In the genomic region with DNA sequence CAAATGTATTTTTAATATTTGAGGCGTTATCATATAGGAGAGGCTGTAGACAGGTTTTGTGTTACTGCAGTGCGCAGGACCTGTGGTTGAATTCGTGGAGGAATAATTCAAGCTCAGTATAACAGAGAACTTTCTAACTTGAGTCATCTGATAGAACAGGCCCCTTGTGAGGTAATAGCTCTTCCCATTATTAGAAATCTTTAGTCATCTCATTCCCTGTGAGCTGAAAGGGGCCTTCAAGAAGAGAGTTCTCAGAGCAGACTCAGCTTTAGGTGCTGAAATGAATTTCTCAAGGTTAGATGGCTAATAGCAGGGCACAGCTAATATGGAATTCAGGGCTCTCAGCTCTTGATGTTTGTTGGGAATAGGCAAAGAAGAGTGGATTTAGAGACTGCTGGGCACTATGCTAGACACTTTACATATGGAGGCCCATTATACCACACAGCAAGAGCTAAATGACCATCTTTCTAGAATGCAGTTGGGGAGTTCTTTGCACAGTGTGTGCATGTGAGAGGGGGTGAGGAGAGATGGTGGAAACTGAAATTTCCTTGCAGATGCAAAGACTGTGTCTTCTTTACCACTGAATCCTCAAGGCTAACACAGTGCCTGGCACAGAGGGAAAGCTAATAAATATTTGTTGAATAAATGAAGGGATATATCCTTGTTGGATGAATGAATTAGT, we compare ENCODE assay signal across 16 cellular contexts.
DNase-seq lines count a peak whose midpoint lies in the region; ATAC-seq, FAIRE-seq and TF ChIP-seq lines count a peak whose summit lies in the region.
"Had no signal": no experiment of that assay in that cellular context is flagged by ENCODE, and none has a peak within 500 bp of the region (broad histone marks: within the 10 kb centered on the region; RNA-seq: fewer than 3 reads in every experiment).

No MANE protein-coding gene starts in this region.

- H2AFZ ChIP-seq in mammary epithelial cell (ENCODE audit: low read depth, low read length) (no peak overlapping the region), IMR-90 (replicated peaks; ENCODE audit: low read length, poor library complexity) (no peak overlapping the region)

- TF ChIP-seq CTCF in mammary epithelial cell (conservative IDR thresholded peaks at IDR 0.05 in 1 of 2, IDR thresholded peaks at IDR 0.05 in 1 of 2; ENCODE audit: extremely low read depth in 1 of 2, insufficient read depth in 1 of 2, low read depth in 1 of 2, low read length in 2 of 2), result no peak
- TF ChIP-seq CTCF in breast epithelium (IDR thresholded peaks at IDR 0.05), result no peak
- TF ChIP-seq CTCF in IMR-90 (conservative IDR thresholded peaks at IDR 0.05; ENCODE audit: low read depth, low read length), result no peak
- no peak for TF ChIP-seq CTCF in fibroblast of pulmonary artery (IDR thresholded peaks at IDR 0.05; ENCODE audit: low read length, missing control alignments)

- POLR2A ChIA-PET in IMR-90 (lab: Charles Lee; ENCODE audit: unreplicated experiment), result no interaction called here
- POLR2A ChIA-PET in T-cell (lab: Charles Lee), result no interaction called here

- dilution Hi-C loops in mammary epithelial cell (cut with HindIII; ENCODE audit: low sequenced_read_pairs), result no loop called here
- dilution Hi-C loops in IMR-90 (cut with HindIII; ENCODE audit: low sequenced_read_pairs, unreplicated experiment), result no loop called here

- H3K4me1 ChIP-seq in mammary epithelial cell (ENCODE audit: insufficient read depth, low read length), result peaks cover 12% of the 10 kb centered on the region
- H3K4me1 ChIP-seq in breast epithelium, result no peaks in the 10 kb centered on the region
- H3K4me1 ChIP-seq in IMR-90 (ENCODE audit: control insufficient read depth, insufficient read depth, low read length), result peaks cover 15% of the 10 kb centered on the region
- H3K4me1 ChIP-seq: spleen had no signal

- H4K91ac ChIP-seq in IMR-90 (ENCODE audit: insufficient read depth, low read depth, low read length), result no peak overlapping the region

- H3K4me3 ChIP-seq in mammary epithelial cell (replicated peaks in 1 of 3; ENCODE audit: insufficient read depth in 1 of 3, low read depth in 2 of 3, low read length in 3 of 3), result no peak overlapping the region
- no peak overlapping the region for H3K4me3 ChIP-seq in breast epithelium
- no peak overlapping the region for H3K4me3 ChIP-seq in IMR-90 (ENCODE audit: insufficient read depth, low read depth, low read length)
- H3K4me3 ChIP-seq in fibroblast of pulmonary artery (replicated peaks; ENCODE audit: low read depth, low read length), result no peak overlapping the region
- H3K4me3 ChIP-seq: A549, ovary, spleen had no signal

- no peak overlapping the region for H3K27ac ChIP-seq in mammary epithelial cell (ENCODE audit: insufficient read depth, low read depth, low read length)
- no peak overlapping the region for H3K27ac ChIP-seq in breast epithelium
- H3K27ac ChIP-seq in IMR-90 (ENCODE audit: insufficient read depth, low read length), result no peak overlapping the region
- H3K27ac ChIP-seq: A549, ovary, spleen had no signal

- no peaks in the 10 kb centered on the region; the same call in 1 of the 2 replicates for H3K9me1 ChIP-seq in IMR-90 (ENCODE audit: insufficient read depth, low read length)

- H3K79me2 ChIP-seq in mammary epithelial cell (ENCODE audit: insufficient read depth, low read length), result peaks cover 13% of the 10 kb centered on the region

- in situ Hi-C loops in mammary epithelial cell (cut with MboI; ENCODE audit: low sequenced_read_pairs in 2 of 2) (no loop called here), IMR-90 (cut with MboI; ENCODE audit: low sequenced_read_pairs) (no loop called here)

- peaks cover 24% of the 10 kb centered on the region for H3K36me3 Mint-ChIP-seq in T-cell

- no peak overlapping the region for H2BK20ac ChIP-seq in IMR-90 (ENCODE audit: low read depth, low read length)

- peak overlapping the region; percentile 18; the same call in 1 of the 2 replicates for H4K5ac ChIP-seq in IMR-90 (ENCODE audit: low read depth, low read length)

- no peak for TF ChIP-seq POLR2A in breast epithelium (IDR thresholded peaks at IDR 0.05)
- no peak for TF ChIP-seq POLR2A in IMR-90 (IDR thresholded peaks at IDR 0.05; ENCODE audit: low read depth, low read length)
- TF ChIP-seq POLR2A in H54 (IDR thresholded peaks at IDR 0.05; ENCODE audit: low read depth, low read length), result no peak

- H3K14ac ChIP-seq in IMR-90 (replicated peaks; ENCODE audit: low read depth, low read length), result no peak overlapping the region

- H3K36me3 ChIP-seq in mammary epithelial cell (ENCODE audit: insufficient read depth, low read length) (peaks cover 2% of the 10 kb centered on the region), breast epithelium (no peaks in the 10 kb centered on the region), IMR-90 (ENCODE audit: control insufficient read depth, insufficient read depth, low read length) (no peaks in the 10 kb centered on the region)
- H3K36me3 ChIP-seq: ovary, spleen had no signal

- H2AK5ac ChIP-seq in IMR-90 (ENCODE audit: low read depth, low read length), result no peak overlapping the region

- intact Hi-C loops in mammary epithelial cell (cut with micrococcal nuclease) (no loop called here), breast epithelium (cut with DNase I; ENCODE audit: low total_unique reads) (no loop called here), IMR-90 (cut with micrococcal nuclease) (no loop called here)

- peak; percentile 51 for DNase-seq in mammary epithelial cell
- DNase-seq in breast epithelium (ENCODE audit: low spot score in 2 of 2), result no peak
- DNase-seq in IMR-90, result peak; percentile 71
- peak; percentile 58 for DNase-seq in fibroblast of pulmonary artery (ENCODE audit: low read depth)
- no peak for DNase-seq in T-cell
- no peak for DNase-seq in H54 (ENCODE audit: insufficient read length, low spot score)
- DNase-seq: aorta; effector CD4-positive, alpha-beta T cell; NCI-H187 treated with DMSO at 0.1 percent for 48 hours; NCI-H82; ovary; RPMI8226; spleen had no signal

- H4K20me1 ChIP-seq in mammary epithelial cell (ENCODE audit: insufficient read depth, low read length) (no peaks in the 10 kb centered on the region), IMR-90 (ENCODE audit: insufficient read depth, low read length) (no peaks in the 10 kb centered on the region)

- no peak overlapping the region for H3K18ac ChIP-seq in IMR-90 (ENCODE audit: low read depth, low read length)

- H3K9ac ChIP-seq in mammary epithelial cell (ENCODE audit: insufficient read depth, low read length) (no peak overlapping the region), IMR-90 (ENCODE audit: low read depth, low read length) (no peak overlapping the region)

- CTCF ChIA-PET in mammary epithelial cell (lab: Charles Lee; ENCODE audit: low non-redundant PET) (interaction anchor here (0.6 kb wide), 1 partner anchor 289 kb away, joined by 3 read pairs; no protein-coding TSS in a partner anchor), IMR-90 (lab: Yijun Ruan, JAX) (interaction anchor here (0.6 kb wide), 1 partner anchor 542 kb away, joined by 3 read pairs; no protein-coding TSS in a partner anchor), T-cell (lab: Charles Lee) (no interaction called here)

- TF ChIP-seq RAD21 in IMR-90 (IDR thresholded peaks at IDR 0.05; ENCODE audit: low read length), result no peak

- H3K27me3 Mint-ChIP-seq in T-cell, result no peaks in the 10 kb centered on the region

- H3K23ac ChIP-seq in IMR-90 (ENCODE audit: low read depth, low read length), result no peak overlapping the region; the same call in 1 of the 2 replicates

- no peak overlapping the region for H3K4me3 Mint-ChIP-seq in T-cell

- H3K9me3 ChIP-seq in mammary epithelial cell (replicated peaks; ENCODE audit: insufficient read depth, low read length) (no peaks in the 10 kb centered on the region), breast epithelium (no peaks in the 10 kb centered on the region), IMR-90 (ENCODE audit: control insufficient read depth, insufficient read depth, low read length) (no peaks in the 10 kb centered on the region)
- H3K9me3 ChIP-seq: A549, ovary had no signal

- peaks cover 3 to 20% of the 10 kb centered on the region in 2 experiments; a peak in 3 of 4 replicates for H3K79me1 ChIP-seq in IMR-90 (ENCODE audit: low read depth in 1 of 2, low read length in 2 of 2)

- H2BK120ac ChIP-seq in IMR-90 (ENCODE audit: low read depth, low read length), result no peak overlapping the region

- WGBS in mammary epithelial cell (ENCODE audit: low coverage, missing lambda C conversion rate), result 94% methylated on average over 3 of the region's 3 CpGs
- 100% methylated on average over 1 of the region's 3 CpGs; no CpG with 5 or more reads in 1 of the 2 experiments for WGBS in IMR-90 (ENCODE audit: extremely low coverage in 2 of 2, insufficient read length in 1 of 2), 2 experiments

- peaks cover 0 to 8% (median 0%) of the 10 kb centered on the region in 3 donors for H3K9me3 Mint-ChIP-seq in T-cell

- no peak overlapping the region for H2BK5ac ChIP-seq in IMR-90 (ENCODE audit: low read depth, low read length, poor library complexity, severe bottlenecking)

- H2AK9ac ChIP-seq in IMR-90 (replicated peaks; ENCODE audit: low read depth, low read length, poor library complexity), result no peak overlapping the region

- no peak overlapping the region for H2BK15ac ChIP-seq in IMR-90 (ENCODE audit: low read depth, low read length)

- no peak overlapping the region for H3K56ac ChIP-seq in IMR-90 (ENCODE audit: extremely low read depth, insufficient read depth, low read length)

- ATAC-seq in IMR-90 (ENCODE audit: low read depth), result no peak
- ATAC-seq in T-cell (replicated peaks in 1 of 4), result no peak
- no peak for ATAC-seq in HG03571 (IDR thresholded peaks at IDR 0.05; ENCODE audit: unreplicated experiment)
- ATAC-seq in GM18858 (IDR thresholded peaks at IDR 0.05; ENCODE audit: unreplicated experiment), result no peak
- ATAC-seq: A549 had no signal

- H4K8ac ChIP-seq in IMR-90 (ENCODE audit: low read depth in 2 of 2, low read length in 2 of 2), result no peak overlapping the region

- no peak overlapping the region for H3K27ac Mint-ChIP-seq in T-cell

- no peak overlapping the region for H3K4ac ChIP-seq in IMR-90 (ENCODE audit: low read depth, low read length)

- no TSS peak for BruUV-seq in mammary epithelial cell (replicated peaks; lab: Mats Ljungman, UMichigan)
- no TSS peak for BruUV-seq in IMR-90 (replicated peaks; lab: Mats Ljungman, UMichigan)

- FAIRE-seq in H54 (lab: Jason Lieb, UNC), result no peak
- FAIRE-seq: A549 had no signal

- H3K27me3 ChIP-seq in mammary epithelial cell (ENCODE audit: insufficient read depth, low read length), result no peaks in the 10 kb centered on the region
- no peaks in the 10 kb centered on the region for H3K27me3 ChIP-seq in breast epithelium
- H3K27me3 ChIP-seq in IMR-90 (ENCODE audit: control insufficient read depth, insufficient read depth, low read length), result no peaks in the 10 kb centered on the region
- H3K27me3 ChIP-seq: ovary, spleen had no signal

- peaks cover 0 to 4% (median 3%) of the 10 kb centered on the region in 3 donors for H3K4me1 Mint-ChIP-seq in T-cell

- H3K4me2 ChIP-seq in mammary epithelial cell (ENCODE audit: insufficient read depth, low read depth, low read length) (no peak overlapping the region), IMR-90 (ENCODE audit: low read depth, low read length) (no peak overlapping the region)
- H3K4me2 ChIP-seq: A549 had no signal

TF ChIP-seq in IMR-90, 13 proteins besides CTCF, POLR2A, EP300 and RAD21 (continues in another document):
- TF ChIP-seq CEBPB (IDR thresholded peaks at IDR 0.05; ENCODE audit: low read depth, low read length) (no peak), SMC3 (IDR thresholded peaks at IDR 0.05; ENCODE audit: low read depth, low read length) (no peak), FOS (IDR thresholded peaks at IDR 0.05; ENCODE audit: low read depth, low read length) (no peak)

Comparison
In these comparisons a context has a peak if more than half of its experiments do, and no peak if none do; other contexts are left out.
1. DNase-seq: peak in mammary epithelial cell (single experiment), IMR-90 (single experiment) and fibroblast of pulmonary artery (single experiment); none in breast epithelium (0 of 2), T-cell (0 of 34) and H54 (single experiment).
2. CTCF ChIA-PET loops: an anchor here in mammary epithelial cell (0.6 kb wide) and IMR-90 (0.6 kb wide); none called in T-cell.